Comparison of ENCODE assay signal across 8 cellular contexts in genomic region chr11:62611705-62612365, GRCh38. TPM values are rescaled to one million over a fixed set of nuclear protein-coding genes. Genes with fewer than 3 reads are reported as not detected.
DNase-seq lines count a peak whose midpoint lies in the region; ATAC-seq, FAIRE-seq and TF ChIP-seq lines count a peak whose summit lies in the region.

No MANE protein-coding gene starts in this region.

- peaks cover 47% of the 10 kb centered on the region for H3K4me1 Mint-ChIP-seq in activated CD4-positive, alpha-beta memory T cell treated with anti-CD3 and anti-CD28 coated beads for 36 hours (ENCODE audit: low read depth)
- H3K4me1 Mint-ChIP-seq in naive thymus-derived CD4-positive, alpha-beta T cell = peaks cover 31 to 59% (median 51%) of the 10 kb centered on the region in 7 donors

- H3K4me3 Mint-ChIP-seq in activated CD4-positive, alpha-beta memory T cell treated with anti-CD3 and anti-CD28 coated beads for 36 hours = peak overlapping the region; percentile 90
- peak overlapping the region; percentile 89 to 100 (median 96) for H3K4me3 Mint-ChIP-seq in naive thymus-derived CD4-positive, alpha-beta T cell

- no peaks in the 10 kb centered on the region for H3K9me3 ChIP-seq in naive thymus-derived CD4-positive, alpha-beta T cell (ENCODE audit: control insufficient read depth in 2 of 3, low read length in 3 of 3)
- H3K9me3 ChIP-seq in thymus (ENCODE audit: control insufficient read depth) = no peaks in the 10 kb centered on the region

- H3K27ac ChIP-seq in naive thymus-derived CD4-positive, alpha-beta T cell (ENCODE audit: low read depth, low read length) = peak overlapping the region; percentile 92
- H3K27ac ChIP-seq in thymus (ENCODE audit: low read depth) = peak overlapping the region; percentile 95

- ATAC-seq in naive thymus-derived CD4-positive, alpha-beta T cell = peak; percentile 50

- DNase-seq in GM03348 (ENCODE audit: low spot score) = peak; percentile 77
- DNase-seq in H54 (ENCODE audit: insufficient read length, low spot score) = peak; percentile 53
- peak; percentile 25 for DNase-seq in NCI-H1092 (lab: John Stamatoyannopoulos, UW)
- DNase-seq in activated CD4-positive, alpha-beta memory T cell treated with anti-CD3 and anti-CD28 coated beads for 36 hours = peak; percentile 68
- peak; percentile 74 to 79 for DNase-seq in erythroblast (lab: John Stamatoyannopoulos, UW)
- peak in 2 of 9 donors; percentile 60 to 62 for DNase-seq in naive thymus-derived CD4-positive, alpha-beta T cell
- DNase-seq in NCI-H187 treated with DMSO at 0.1 percent for 48 hours (lab: John Stamatoyannopoulos, UW) = no peak

- H3K36me3 Mint-ChIP-seq in activated CD4-positive, alpha-beta memory T cell treated with anti-CD3 and anti-CD28 coated beads for 36 hours = peaks cover 37% of the 10 kb centered on the region
- peaks cover 0 to 28% (median 5%) of the 10 kb centered on the region in 5 donors for H3K36me3 Mint-ChIP-seq in naive thymus-derived CD4-positive, alpha-beta T cell

- no peak for FAIRE-seq in H54 (lab: Jason Lieb, UNC)

- H3K27me3 Mint-ChIP-seq in activated CD4-positive, alpha-beta memory T cell treated with anti-CD3 and anti-CD28 coated beads for 36 hours = no peaks in the 10 kb centered on the region
- no peaks in the 10 kb centered on the region for H3K27me3 Mint-ChIP-seq in naive thymus-derived CD4-positive, alpha-beta T cell

- peaks cover 0 to 53% (median 0%) of the 10 kb centered on the region in 3 experiments for H3K36me3 ChIP-seq in naive thymus-derived CD4-positive, alpha-beta T cell (ENCODE audit: control insufficient read depth in 2 of 3, insufficient read depth in 3 of 3, low read length in 3 of 3)
- H3K36me3 ChIP-seq in thymus (ENCODE audit: control insufficient read depth, insufficient read depth) = peaks cover 35% of the 10 kb centered on the region

- TF ChIP-seq POLR2A in H54 (IDR thresholded peaks at IDR 0.05; ENCODE audit: low read depth, low read length) (peak; percentile 55; the same call in 1 of the 2 replicates), erythroblast (IDR thresholded peaks at IDR 0.05; ENCODE audit: low read length) (peak; percentile 28)

- POLR2A ChIA-PET in activated CD4-positive, alpha-beta memory T cell treated with anti-CD3 and anti-CD28 coated beads for 36 hours (lab: Charles Lee) = interaction anchor here (1.1 to 4.3 kb wide), 10 partner anchors 10 to 60 kb away, joined by 3 to 38 read pairs (median 6); partner anchors contain the start of genes B3GAT3, C11orf98, CSKMT and GANAB
- POLR2A ChIA-PET in naive thymus-derived CD4-positive, alpha-beta T cell (lab: Charles Lee) = interaction anchor here (0.5 to 12.0 kb wide), 18 partner anchors 9 to 250 kb away, joined by 3 to 219 read pairs (median 8); partner anchors contain the start of genes B3GAT3, C11orf98, CSKMT and EEF1G

- H3K27ac Mint-ChIP-seq in activated CD4-positive, alpha-beta memory T cell treated with anti-CD3 and anti-CD28 coated beads for 36 hours = peak overlapping the region; percentile 95
- peak overlapping the region; percentile 93 to 100 (median 97) for H3K27ac Mint-ChIP-seq in naive thymus-derived CD4-positive, alpha-beta T cell

- H3K4me3 ChIP-seq in naive thymus-derived CD4-positive, alpha-beta T cell (ENCODE audit: low read length) = peak overlapping the region; percentile 99
- peak overlapping the region; percentile 81 for H3K4me3 ChIP-seq in thymus (ENCODE audit: low read length)

- H3K27me3 ChIP-seq in naive thymus-derived CD4-positive, alpha-beta T cell (ENCODE audit: control insufficient read depth in 2 of 2, insufficient read depth in 2 of 2, low read length in 2 of 2) = no peaks in the 10 kb centered on the region
- no peaks in the 10 kb centered on the region for H3K27me3 ChIP-seq in thymus (ENCODE audit: control insufficient read depth, insufficient read depth)

- intact Hi-C loops in activated CD4-positive, alpha-beta memory T cell treated with anti-CD3 and anti-CD28 coated beads for 36 hours (cut with micrococcal nuclease) = loop anchor here (1.0 to 5.0 kb wide), 6 partner anchors 12 to 245 kb away; partner anchors contain the start of genes C11orf98, CSKMT and GANAB
- intact Hi-C loops in naive thymus-derived CD4-positive, alpha-beta T cell (cut with micrococcal nuclease) = loop anchor here (1.0 to 5.0 kb wide), 15 partner anchors 10 to 230 kb away; partner anchors contain the start of genes C11orf98 (in 2 of the 2), CSKMT (in 2 of the 2), GANAB (in 2 of the 2) and MTA2 (in 1 of the 2)

- H3K9me3 Mint-ChIP-seq in activated CD4-positive, alpha-beta memory T cell treated with anti-CD3 and anti-CD28 coated beads for 36 hours = no peaks in the 10 kb centered on the region
- no peaks in the 10 kb centered on the region for H3K9me3 Mint-ChIP-seq in naive thymus-derived CD4-positive, alpha-beta T cell

- 3% methylated on average over 34 of the region's 34 CpGs for WGBS in thymus

- CTCF ChIA-PET in activated CD4-positive, alpha-beta memory T cell treated with anti-CD3 and anti-CD28 coated beads for 36 hours (lab: Charles Lee) = interaction anchor here (0.6 to 2.4 kb wide), 26 partner anchors 10 to 282 kb away, joined by 3 to 31 read pairs (median 4); partner anchors contain the start of genes B3GAT3, C11orf98, CSKMT and EEF1G
- CTCF ChIA-PET in naive thymus-derived CD4-positive, alpha-beta T cell (lab: Charles Lee) = interaction anchor here (0.7 to 4.1 kb wide), 11 partner anchors 10 to 82 kb away, joined by 3 to 27 read pairs (median 4); partner anchors contain the start of genes B3GAT3, C11orf98, CSKMT and EEF1G

- H3K4me1 ChIP-seq in naive thymus-derived CD4-positive, alpha-beta T cell (ENCODE audit: control insufficient read depth in 2 of 2, insufficient read depth in 2 of 2, low read length in 2 of 2) = peaks cover 19 to 32% of the 10 kb centered on the region in 2 donors
- H3K4me1 ChIP-seq in thymus (ENCODE audit: control insufficient read depth, insufficient read depth, low read length) = no peaks in the 10 kb centered on the region

RNA-seq across cellular contexts. Expression of gene EML3, which starts 0.7 kb away (rescaled TPM):
- 100 to 1,000 TPM; 113 to 116 TPM for total RNA-seq in activated CD4-positive, alpha-beta memory T cell treated with anti-CD3 and anti-CD28 coated beads for 36 hours
- total RNA-seq in naive thymus-derived CD4-positive, alpha-beta T cell = 100 to 1,000 TPM; 152 to 209 (median 188) TPM
- 10 to 100 TPM; 14.6 to 23.9 TPM for polyA plus RNA-seq in naive thymus-derived CD4-positive, alpha-beta T cell
- 99.3 TPM for polyA plus RNA-seq in thymus

RNA-seq across cellular contexts. Expression of gene ROM1, which starts 1.2 kb away (rescaled TPM):
- 1 to 10 TPM; 1.1 to 1.5 TPM for total RNA-seq in activated CD4-positive, alpha-beta memory T cell treated with anti-CD3 and anti-CD28 coated beads for 36 hours
- 1 to 10 TPM; 1.2 to 2.4 (median 2.0) TPM for total RNA-seq in naive thymus-derived CD4-positive, alpha-beta T cell
- under 1 TPM in 1 of 2 donors, not detected in 1; 0.51 TPM for polyA plus RNA-seq in naive thymus-derived CD4-positive, alpha-beta T cell
- polyA plus RNA-seq in thymus = 7.6 TPM

RNA-seq across cellular contexts. Expression of gene B3GAT3, which starts 10.0 kb away (rescaled TPM):
- 10 to 100 TPM; 67.0 to 70.4 TPM for total RNA-seq in activated CD4-positive, alpha-beta memory T cell treated with anti-CD3 and anti-CD28 coated beads for 36 hours
- 10 to 100 TPM; 55.8 to 78.1 (median 71.2) TPM for total RNA-seq in naive thymus-derived CD4-positive, alpha-beta T cell
- 10 to 100 TPM; 35.0 to 41.9 TPM for polyA plus RNA-seq in naive thymus-derived CD4-positive, alpha-beta T cell
- 72.2 TPM for polyA plus RNA-seq in thymus

RNA-seq across cellular contexts. Expression of gene MTA2, which starts 10.2 kb away (rescaled TPM):
- 100 to 1,000 TPM; 166 to 167 TPM for total RNA-seq in activated CD4-positive, alpha-beta memory T cell treated with anti-CD3 and anti-CD28 coated beads for 36 hours
- total RNA-seq in naive thymus-derived CD4-positive, alpha-beta T cell = 100 to 1,000 TPM; 134 to 238 (median 199) TPM
- polyA plus RNA-seq in naive thymus-derived CD4-positive, alpha-beta T cell = 10 to 100 TPM; 25.6 to 46.4 TPM
- 79.3 TPM for polyA plus RNA-seq in thymus

RNA-seq across cellular contexts. Expression of gene TUT1, which starts 20.5 kb away (rescaled TPM):
- total RNA-seq in activated CD4-positive, alpha-beta memory T cell treated with anti-CD3 and anti-CD28 coated beads for 36 hours = 10 to 100 TPM; 32.7 to 34.2 TPM
- total RNA-seq in naive thymus-derived CD4-positive, alpha-beta T cell = 10 to 100 TPM; 34.5 to 54.6 (median 37.4) TPM
- polyA plus RNA-seq in naive thymus-derived CD4-positive, alpha-beta T cell = 10 to 100 TPM; 20.2 to 25.4 TPM
- polyA plus RNA-seq in thymus = 25.3 TPM
